Comparison of ENCODE assay signal across 13 cellular contexts in genomic region chr3:52171577-52172261, GRCh38. TPM values are rescaled to one million over a fixed set of nuclear protein-coding genes. Genes with fewer than 3 reads are reported as not detected.
DNase-seq lines count a peak whose midpoint lies in the region; ATAC-seq, FAIRE-seq and TF ChIP-seq lines count a peak whose summit lies in the region.
"Had no signal": no experiment of that assay in that cellular context is flagged by ENCODE, and none has a peak within 500 bp of the region (broad histone marks: within the 10 kb centered on the region; RNA-seq: fewer than 3 reads in every experiment).

No MANE protein-coding gene starts in this region.

- no peak overlapping the region for H3K4me3 Mint-ChIP-seq in astrocyte (ENCODE audit: unreplicated experiment)
- H3K4me3 Mint-ChIP-seq: B cell, IgD-negative memory B cell had no signal

- ATAC-seq in HG03175 (IDR thresholded peaks at IDR 0.05; ENCODE audit: unreplicated experiment): no peak

- peak overlapping the region; percentile 6 for H3K27ac Mint-ChIP-seq in astrocyte (ENCODE audit: unreplicated experiment)
- H3K27ac Mint-ChIP-seq: B cell had no signal

- no peaks in the 10 kb centered on the region for H3K27me3 ChIP-seq in astrocyte (ENCODE audit: insufficient read depth, low read length)

- FAIRE-seq in astrocyte (lab: Jason Lieb, UNC): no peak

- no peak overlapping the region for H2AFZ ChIP-seq in astrocyte (ENCODE audit: low read depth, low read length)

- intact Hi-C loops in head of caudate nucleus (cut with DNase I): no loop called here

- H3K36me3 ChIP-seq in astrocyte (ENCODE audit: insufficient read depth, low read length): no peaks in the 10 kb centered on the region

- no peaks in the 10 kb centered on the region for H3K79me2 ChIP-seq in astrocyte (ENCODE audit: insufficient read depth, low read length)

- no peak overlapping the region for H3K4me2 ChIP-seq in astrocyte (ENCODE audit: low read length)

- no peak overlapping the region for H3K9ac ChIP-seq in astrocyte (ENCODE audit: low read length)

- no peak overlapping the region for H3K27ac ChIP-seq in astrocyte (ENCODE audit: low read depth, low read length)

- H3K9me3 Mint-ChIP-seq in astrocyte (ENCODE audit: unreplicated experiment): peaks cover 1% of the 10 kb centered on the region
- H3K9me3 Mint-ChIP-seq: IgD-negative memory B cell had no signal

- no peaks in the 10 kb centered on the region for H4K20me1 ChIP-seq in astrocyte (ENCODE audit: insufficient read depth, low read length)

- no peaks in the 10 kb centered on the region for H3K9me3 ChIP-seq in astrocyte (ENCODE audit: insufficient read depth, low read depth, low read length)

- POLR2A ChIA-PET in AG04449 (lab: Yijun Ruan, JAX): no interaction called here

- peaks cover 2% of the 10 kb centered on the region for H3K36me3 Mint-ChIP-seq in astrocyte (ENCODE audit: low read depth, unreplicated experiment)

- peaks cover 21% of the 10 kb centered on the region for H3K27me3 Mint-ChIP-seq in astrocyte (ENCODE audit: low read depth, unreplicated experiment)
- H3K27me3 Mint-ChIP-seq: B cell, IgD-negative memory B cell had no signal

- peaks cover 6% of the 10 kb centered on the region for H3K4me1 ChIP-seq in astrocyte (ENCODE audit: insufficient read depth, low read length)

- CTCF ChIA-PET in AG04449 (lab: Yijun Ruan, JAX): interaction anchor here (1.1 to 1.9 kb wide), 4 partner anchors 9 to 171 kb away, joined by 3 to 7 read pairs (median 5); no protein-coding TSS in a partner anchor

- H3K4me1 Mint-ChIP-seq in astrocyte (ENCODE audit: low read depth, unreplicated experiment): peaks cover 2% of the 10 kb centered on the region
- H3K4me1 Mint-ChIP-seq: B cell had no signal

- DNase-seq in AG04449 (ENCODE audit: low read depth, low spot score): peak; percentile 28
- peak; percentile 54 for DNase-seq in LHCN-M2 (ENCODE audit: low read depth)
- peak; percentile 36 for DNase-seq in astrocyte (ENCODE audit: low read depth)
- peak; percentile 14 for DNase-seq in kidney tubule cell (ENCODE audit: low spot score)
- no peak for DNase-seq in head of caudate nucleus
- no peak for DNase-seq in stimulated activated CD4-positive, alpha-beta T cell treated with anti-CD3 and anti-CD28 coated beads, Interleukin-2, amount 100 ng/mL, for 24 hours
- no peak for DNase-seq in GM20000 (ENCODE audit: low spot score)
- DNase-seq: activated T-cell treated with anti-CD3 and anti-CD28 coated beads, Interleukin-2, amount 50 U/mL, for 48 hours; NCI-H2081 treated with DMSO at 0.1 percent for 48 hours had no signal

- TF ChIP-seq CTCF in AG04449 (IDR thresholded peaks at IDR 0.05; ENCODE audit: insufficient read depth, low read length, missing control alignments) (no peak), astrocyte (IDR thresholded peaks at IDR 0.05; ENCODE audit: insufficient read depth, low read depth, low read length) (peak; percentile 18), GM20000 (IDR thresholded peaks at IDR 0.05; ENCODE audit: extremely low read depth, missing control alignments) (no peak)

- H3K4me3 ChIP-seq in AG04449 (ENCODE audit: low read depth, low read length): no peak overlapping the region
- H3K4me3 ChIP-seq in astrocyte (ENCODE audit: insufficient read depth, low read depth, low read length): no peak overlapping the region

RNA-seq across cellular contexts. Expression of gene POC1A, which starts 17.5 kb away (rescaled TPM):
- total RNA-seq in LHCN-M2 (2014; rRNA removed) (18.9 and 19.1 TPM in 2 replicates), astrocyte (3.1 and 3.7 TPM in 2 replicates)
- polyA plus RNA-seq in LHCN-M2 (2012): 21.2 TPM

RNA-seq across cellular contexts. Expression of gene ALAS1, which starts 26.2 kb away (rescaled TPM):
- total RNA-seq in LHCN-M2 (2014; rRNA removed) (44.2 and 57.9 TPM in 2 replicates), astrocyte (51.4 and 56.3 TPM in 2 replicates)
- 39.3 TPM for polyA plus RNA-seq in LHCN-M2 (2012)

RNA-seq across cellular contexts. Expression of gene TLR9, which starts 53.7 kb away (rescaled TPM):
- under 0.01 TPM in 1 of 2 replicates, not detected in the other for total RNA-seq in LHCN-M2 (2014; rRNA removed)
- not detected for polyA plus RNA-seq in LHCN-M2 (2012)
- 0.25 and 0.36 TPM in 2 replicates for total RNA-seq in astrocyte
- total RNA-seq: subcutaneous adipose tissue had no signal

Comparison
In these comparisons a context has a peak if more than half of its experiments do, and no peak if none do; other contexts are left out.
1. DNase-seq: peak in AG04449 (single experiment), LHCN-M2 (single experiment), astrocyte (single experiment) and kidney tubule cell (single experiment); none in head of caudate nucleus (0 of 42), stimulated activated CD4-positive, alpha-beta T cell treated with anti-CD3 and anti-CD28 coated beads, Interleukin-2, amount 100 ng/mL, for 24 hours (0 of 2) and GM20000 (single experiment).